ENCODE assay signal across 14 cellular contexts in genomic region chr2:133346654-133347053, GRCh38.
DNase-seq lines count a peak whose midpoint lies in the region; ATAC-seq and TF ChIP-seq lines count a peak whose summit lies in the region.
"Had no signal": no experiment of that assay in that cellular context is flagged by ENCODE, and none has a peak within 500 bp of the region (broad histone marks: within the 10 kb centered on the region; RNA-seq: fewer than 3 reads in every experiment).

No MANE protein-coding gene starts in this region.

- ATAC-seq in Right ventricle myocardium inferior = no peak

- H3K4me3 ChIP-seq in AG09309 (ENCODE audit: control insufficient read depth, low read depth, low read length) (no peak overlapping the region), cardiac fibroblast (replicated peaks in 1 of 2; ENCODE audit: low read depth in 2 of 2, low read length in 2 of 2) (no peak overlapping the region)
- H3K4me3 ChIP-seq: colonic mucosa, uterus had no signal

- DNase-seq in AG09309 (ENCODE audit: low read depth) (peak; percentile 78), HS-5 (ENCODE audit: low read depth) (peak; percentile 24), cardiac fibroblast (ENCODE audit: low read depth in 2 of 2) (peak; percentile 4 to 87), kidney tubule cell (ENCODE audit: low spot score) (peak; percentile 91), Right ventricle myocardium inferior (ENCODE audit: missing footprints) (no peak), A172 (ENCODE audit: low spot score) (no peak), NCI-H446 treated with DMSO at 0.1 percent for 48 hours (lab: John Stamatoyannopoulos, UW) (no peak), UCSD-AML1 (lab: John Stamatoyannopoulos, UW; ENCODE audit: unreplicated experiment) (no peak)
- DNase-seq: CD4-positive, CD25-positive, alpha-beta regulatory T cell; colonic mucosa; immature natural killer cell; NCI-H1436; NCI-H526 treated with DMSO at 0.1 percent for 48 hours; uterus had no signal

- TF ChIP-seq CTCF in AG09309 (IDR thresholded peaks at IDR 0.05; ENCODE audit: control insufficient read depth, insufficient read depth, low read depth, low read length, missing control alignments) (no peak), cardiac fibroblast (IDR thresholded peaks at IDR 0.05; ENCODE audit: low read depth, low read length) (no peak)

- intact Hi-C loops in Right ventricle myocardium inferior (cut with DNase I) = no loop called here

Comparison
In these comparisons a context has a peak if more than half of its experiments do, and no peak if none do; other contexts are left out.
1. DNase-seq: peak in AG09309 (single experiment), HS-5 (single experiment), cardiac fibroblast (2 of 2) and kidney tubule cell (single experiment); none in Right ventricle myocardium inferior (single experiment), A172 (single experiment), NCI-H446 treated with DMSO at 0.1 percent for 48 hours (single experiment) and UCSD-AML1 (single experiment).